ENCODE assay signal across 8 cellular contexts in genomic region chr3:156258301-156258700, GRCh38.
"Had no signal": no experiment of that assay in that cellular context is flagged by ENCODE, and none has a peak within 500 bp of the region (broad histone marks: within the 10 kb centered on the region; RNA-seq: fewer than 3 reads in every experiment).

No MANE protein-coding gene starts in this region.

- H3K27ac Mint-ChIP-seq: H9, HFFc6 had no signal

- H3K9ac ChIP-seq: GM23248 had no signal

- H3K9me3 Mint-ChIP-seq: H9, HFFc6 had no signal

- DNase-seq: GM23248, GOT3, H7, H9, HCEC 1CT, HFFc6 had no signal

- H2AFZ ChIP-seq: GM23248 had no signal

- H3K4me3 Mint-ChIP-seq: H9, HFFc6 had no signal

- H3K9me3 ChIP-seq: HAP-1 had no signal

- H3K27ac ChIP-seq: GM23248 had no signal

- H3K36me3 ChIP-seq: HAP-1 had no signal

- H3K4me1 ChIP-seq: HAP-1 had no signal

- H3K4me3 ChIP-seq: GM23248, HAP-1 had no signal

- ATAC-seq: HCT116 had no signal
